In genomic region chr2:234172066-234172465, GRCh38 we compare ENCODE assay signal across 26 cellular contexts.
DNase-seq lines count a peak whose midpoint lies in the region; ATAC-seq, FAIRE-seq and TF ChIP-seq lines count a peak whose summit lies in the region.
"Had no signal": no experiment of that assay in that cellular context is flagged by ENCODE, and none has a peak within 500 bp of the region (broad histone marks: within the 10 kb centered on the region; RNA-seq: fewer than 3 reads in every experiment).

No MANE protein-coding gene starts in this region.

- DNase-seq in A549 (ENCODE audit: low read depth in 1 of 2, low spot score in 1 of 2) (no peak), GM23248 (no peak), fibroblast of the aortic adventitia (ENCODE audit: low read depth) (peak; percentile 36), neuronal stem cell (ENCODE audit: low spot score) (no peak), HCEC 1CT (no peak), NCI-H446 treated with DMSO at 0.1 percent for 48 hours (lab: John Stamatoyannopoulos, UW) (no peak)
- DNase-seq: activated CD4-positive, alpha-beta T cell treated with anti-CD3 and anti-CD28 coated beads, Interleukin-2, amount 50 U/mL, for 4 hours; activated CD8-positive, alpha-beta memory T cell treated with anti-CD3 and anti-CD28 coated beads, Interleukin-2, amount 10 ng/mL, durations not matched to agents 7 days and 5 days; activated T-cell treated with anti-CD3 and anti-CD28 coated beads, Interleukin-2, amount 50 U/mL, for 48 hours; C1 segment of cervical spinal cord; central memory CD4-positive, alpha-beta T cell; COR-L47; DMS53; erythroblast; foreskin keratinocyte; heart right ventricle; NCI-H1048; PC-3; stimulated activated CD4-positive, alpha-beta T cell treated with anti-CD3 and anti-CD28 coated beads, Interleukin-2, amount 100 ng/mL, for 24 hours; stimulated activated naive CD8-positive, alpha-beta T cell treated with anti-CD3 and anti-CD28 coated beads, Interleukin-15, Interleukin-2, amounts not matched to agents 100 U/mL and 50 U/mL, for 24 hours had no signal

- H4K8ac ChIP-seq in neuronal stem cell (ENCODE audit: low read depth, low read length): no peak overlapping the region

- no peak overlapping the region for H3K4me3 ChIP-seq in A549
- no peak overlapping the region for H3K4me3 ChIP-seq in GM23248
- no peak overlapping the region for H3K4me3 ChIP-seq in fibroblast of the aortic adventitia (ENCODE audit: low read depth, low read length)
- no peak overlapping the region for H3K4me3 ChIP-seq in neuronal stem cell (ENCODE audit: low read length in 2 of 2)
- H3K4me3 ChIP-seq: heart right ventricle, lung, pancreas, vagina had no signal

- H2AFZ ChIP-seq in GM23248: no peak overlapping the region
- H2AFZ ChIP-seq in neuronal stem cell (ENCODE audit: low read length): no peak overlapping the region

- H3K27me3 ChIP-seq in GM23248 (replicated peaks; ENCODE audit: insufficient read depth) (peaks cover 7% of the 10 kb centered on the region; the same call in 1 of the 2 replicates), neuronal stem cell (ENCODE audit: control insufficient read depth in 3 of 3, insufficient read depth in 3 of 3, low read depth in 1 of 3, low read length in 3 of 3) (no peaks in the 10 kb centered on the region)
- H3K27me3 ChIP-seq: foreskin keratinocyte, pancreas, vagina had no signal

- peaks cover 28% of the 10 kb centered on the region for H3K4me1 ChIP-seq in A549
- H3K4me1 ChIP-seq in GM23248 (ENCODE audit: insufficient read depth): no peaks in the 10 kb centered on the region
- peaks cover 0 to 11% of the 10 kb centered on the region in 2 donors for H3K4me1 ChIP-seq in neuronal stem cell (ENCODE audit: control insufficient read depth in 2 of 2, insufficient read depth in 1 of 2, low read depth in 1 of 2, low read length in 2 of 2)
- H3K4me1 ChIP-seq: pancreas, vagina had no signal

- TF ChIP-seq CTCF in A549 (IDR thresholded peaks at IDR 0.05) (no peak), fibroblast of the aortic adventitia (IDR thresholded peaks at IDR 0.05; ENCODE audit: insufficient read depth, low read length) (no peak)

- ATAC-seq in A549 (no peak; a peak in 1 of 6 replicates), HG02981 (IDR thresholded peaks at IDR 0.05; ENCODE audit: unreplicated experiment) (no peak)
- ATAC-seq: activated CD8-positive, alpha-beta memory T cell treated with anti-CD3 and anti-CD28 coated beads, Interleukin-2, amount 10 ng/mL, durations not matched to agents 7 days and 5 days; foreskin keratinocyte; pancreas; PC-3; SK-N-SH treated with all-trans-retinoic acid at 6 μM for 48 hours; stimulated activated naive CD8-positive, alpha-beta T cell treated with anti-CD3 and anti-CD28 coated beads, Interleukin-15, Interleukin-2, amounts not matched to agents 100 U/mL and 50 U/mL, for 24 hours had no signal

- H3K4me2 ChIP-seq in A549: no peak overlapping the region
- H3K4me2 ChIP-seq in GM23248 (ENCODE audit: unreplicated experiment): peak overlapping the region; percentile 31
- H3K4me2 ChIP-seq in neuronal stem cell (ENCODE audit: insufficient read depth, low read length, poor library complexity, severe bottlenecking): no peak overlapping the region

- TF ChIP-seq EP300 in A549 (IDR thresholded peaks at IDR 0.05): no peak

- CTCF ChIA-PET in A549 (lab: Yijun Ruan, JAX): no interaction called here

- no peaks in the 10 kb centered on the region for H3K9me2 ChIP-seq in GM23248 (ENCODE audit: insufficient read depth)

- H3K18ac ChIP-seq in neuronal stem cell (ENCODE audit: low read length): peak overlapping the region; percentile 63

- no peak overlapping the region for H3K4ac ChIP-seq in neuronal stem cell (ENCODE audit: low read length)

- WGBS in A549 (ENCODE audit: missing lambda C conversion rate): 76% methylated on average over 10 of the region's 10 CpGs
- WGBS in GM23248 (ENCODE audit: low coverage in 1 of 2, low lambda C conversion rate in 2 of 2, missing lambda C conversion rate in 2 of 2), 2 experiments: 44 to 45% methylated on average over 10 of the region's 10 CpGs
- WGBS in neuronal stem cell (ENCODE audit: extremely low coverage in 2 of 2, insufficient read length in 2 of 2, insufficient replicate concordance in 1 of 2), 2 donors: no CpG with 5 or more reads among the region's 10 CpGs

- no peaks in the 10 kb centered on the region for H3K79me1 ChIP-seq in neuronal stem cell (ENCODE audit: low read depth, low read length)

- no peaks in the 10 kb centered on the region for H4K20me1 ChIP-seq in GM23248 (ENCODE audit: insufficient read depth)

- no peak for TF ChIP-seq POLR2A in A549 (IDR thresholded peaks at IDR 0.05; ENCODE audit: low read length)

- H3K27ac ChIP-seq in A549 (peak overlapping the region; percentile 19 to 70; a peak in 4 of 6 replicates), GM23248 (no peak overlapping the region), neuronal stem cell (replicated peaks; ENCODE audit: low read length) (no peak overlapping the region)
- H3K27ac ChIP-seq: foreskin keratinocyte, heart right ventricle, pancreas, vagina had no signal

- H3K9ac ChIP-seq in GM23248: no peak overlapping the region
- no peak overlapping the region for H3K9ac ChIP-seq in neuronal stem cell (ENCODE audit: low read depth, low read length, poor library complexity)

- TF ChIP-seq RAD21 in A549 (conservative IDR thresholded peaks at IDR 0.05 in 1 of 2, IDR thresholded peaks at IDR 0.05 in 1 of 2): no peak

- no peaks in the 10 kb centered on the region for H3K9me3 ChIP-seq in A549
- H3K9me3 ChIP-seq in GM23248 (ENCODE audit: low read depth): no peaks in the 10 kb centered on the region
- no peaks in the 10 kb centered on the region for H3K9me3 ChIP-seq in neuronal stem cell (replicated peaks in 1 of 2; ENCODE audit: control insufficient read depth in 2 of 2, insufficient read depth in 1 of 2, low read depth in 1 of 2, low read length in 2 of 2)
- H3K9me3 ChIP-seq: heart right ventricle, pancreas, vagina had no signal

- no peaks in the 10 kb centered on the region for H3F3A ChIP-seq in GM23248 (ENCODE audit: insufficient read depth)

- in situ Hi-C loops in GM23248 (cut with MboI): no loop called here

- FAIRE-seq in A549 (lab: Jason Lieb, UNC): no peak
- FAIRE-seq: GM12891, pancreas had no signal

- POLR2A ChIA-PET in A549 (lab: Yijun Ruan, JAX): no interaction called here

- peak overlapping the region; percentile 32 for H2BK5ac ChIP-seq in neuronal stem cell (ENCODE audit: low read length)

- no peak overlapping the region for H3K23ac ChIP-seq in neuronal stem cell (ENCODE audit: low read depth, low read length, poor library complexity)

- peak overlapping the region; percentile 39 for H2AK5ac ChIP-seq in neuronal stem cell (ENCODE audit: low read depth, low read length)

- peak overlapping the region; percentile 16 for H2BK12ac ChIP-seq in neuronal stem cell (ENCODE audit: low read length)

- H4K91ac ChIP-seq in neuronal stem cell (ENCODE audit: low read depth, low read length, poor library complexity): no peak overlapping the region

- H3K79me2 ChIP-seq in GM23248 (ENCODE audit: insufficient read depth): no peaks in the 10 kb centered on the region

- H2BK120ac ChIP-seq in neuronal stem cell (ENCODE audit: low read depth, low read length): no peak overlapping the region

- no peak overlapping the region for H3K14ac ChIP-seq in neuronal stem cell (ENCODE audit: low read length)

- H3K36me3 ChIP-seq in GM23248 (ENCODE audit: low read depth) (no peaks in the 10 kb centered on the region), neuronal stem cell (replicated peaks in 1 of 2; ENCODE audit: control insufficient read depth in 2 of 2, insufficient read depth in 2 of 2, low read length in 2 of 2) (no peaks in the 10 kb centered on the region)
- H3K36me3 ChIP-seq: heart right ventricle, pancreas, vagina had no signal

- peak overlapping the region; percentile 71 for H2BK15ac ChIP-seq in neuronal stem cell (ENCODE audit: low read length)

TF ChIP-seq in A549, 52 proteins besides CTCF, POLR2A, EP300 and RAD21:
- no peak for TF ChIP-seq BHLHE40 (IDR thresholded peaks at IDR 0.05; ENCODE audit: low read depth, low read length)

Comparison
In these comparisons a context has a peak if more than half of its experiments do, and no peak if none do; other contexts are left out.
1. H3K27ac ChIP-seq: peak in A549 (2 of 2); none in GM23248 (single experiment) and neuronal stem cell (single experiment).